ENCODE assay signal across 8 cellular contexts in the genomic region with DNA sequence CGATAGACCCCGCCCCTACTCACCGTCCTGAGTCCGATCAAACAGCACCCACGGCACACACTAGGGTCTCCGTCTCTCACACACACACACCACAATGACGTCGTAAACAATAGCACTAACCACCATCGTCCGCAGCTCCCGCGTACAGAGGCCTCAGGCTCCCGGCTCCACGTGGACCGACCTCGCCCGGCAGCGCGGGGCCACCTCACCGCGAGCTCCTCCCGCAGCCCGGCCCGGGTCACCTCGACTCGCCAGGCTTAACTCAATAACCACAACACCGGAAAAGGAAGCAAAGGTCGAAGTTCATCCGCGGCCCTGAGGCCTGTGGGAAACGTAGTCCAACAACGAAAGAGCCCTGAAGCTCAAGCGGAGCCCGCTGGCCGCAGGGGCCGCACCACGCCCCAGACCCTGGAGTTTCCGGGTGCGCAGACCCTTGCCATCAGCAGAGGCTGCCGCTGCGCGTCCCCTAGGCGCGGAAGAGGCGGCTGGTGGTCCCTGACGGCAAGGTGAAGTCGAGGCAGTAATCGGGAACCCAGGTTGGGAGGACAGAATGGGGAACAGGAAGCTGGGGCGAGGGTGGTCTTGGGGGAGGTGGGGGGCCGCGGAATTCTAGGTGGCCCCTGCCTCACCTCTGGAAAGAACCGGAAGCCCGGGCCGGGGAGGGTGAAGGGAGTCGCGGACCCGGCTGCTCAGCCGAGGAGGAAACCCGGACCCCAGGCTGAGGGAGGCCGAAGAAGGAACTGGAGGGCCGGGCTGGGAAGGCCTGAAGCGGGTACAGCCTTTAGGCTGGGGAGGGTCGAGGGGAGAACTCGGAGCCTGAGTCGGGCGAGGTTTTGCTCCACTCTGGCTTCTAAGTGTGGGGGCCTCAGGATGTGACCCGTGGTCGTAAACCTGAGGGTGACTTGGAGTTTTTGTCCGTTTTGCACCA. TPM values are rescaled to one million over a fixed set of nuclear protein-coding genes. Genes with fewer than 3 reads are reported as not detected.
A peak's percentile ranks its signal among the peaks of the same experiment; 100 is the strongest.
DNase-seq lines count a peak whose midpoint lies in the region; ATAC-seq and TF ChIP-seq lines count a peak whose summit lies in the region.

Gene ZNF529 (minus strand): TSS at position 273 of the 928 bp plus-strand sequence. CDS start 946 bp downstream, outside the sequence.

- no peaks in the 10 kb centered on the region for H4K20me1 ChIP-seq in OCI-LY3 (ENCODE audit: insufficient read depth, low read length)

- peak within 1 kb of the TSS; percentile 48 for H3K27ac ChIP-seq in OCI-LY3 (ENCODE audit: low read length)
- H3K27ac ChIP-seq in epithelial cell of prostate, result peak within 1 kb of the TSS; percentile 78

- H3K9me3 ChIP-seq in OCI-LY3 (ENCODE audit: insufficient read depth, low read length) (peaks cover 42% of the 10 kb centered on the region), mononuclear cell (ENCODE audit: low read depth, low read length) (no peaks in the 10 kb centered on the region)

- H3K79me2 ChIP-seq in OCI-LY3 (ENCODE audit: low read length), result peaks cover 52% of the 10 kb centered on the region

- no peak; the same call in 1 of the 2 replicates for TF ChIP-seq CTCF in OCI-LY3 (IDR thresholded peaks at IDR 0.05; ENCODE audit: low read depth, low read length)

- H3K4me3 ChIP-seq in OCI-LY3 (ENCODE audit: low read length), result peak within 1 kb of the TSS; percentile 81
- peak within 1 kb of the TSS; percentile 79 for H3K4me3 ChIP-seq in mononuclear cell (ENCODE audit: low read length)

- DNase-seq in DMS 273 (lab: John Stamatoyannopoulos, UW; ENCODE audit: unreplicated experiment) (peak; percentile 97), HuH-7 (ENCODE audit: low spot score) (peak; percentile 91), activated T-cell treated with anti-CD3 and anti-CD28 coated beads for 1 hour (ENCODE audit: low read depth) (peak; percentile 65), epithelial cell of prostate (ENCODE audit: low read depth, low spot score) (peak; percentile 40)
- DNase-seq in stimulated activated CD8-positive, alpha-beta memory T cell treated with anti-CD3 and anti-CD28 coated beads, Interleukin-4, amount 100 ng/mL, for 1 hour (ENCODE audit: low read depth in 2 of 2, low spot score in 1 of 2), result peak; percentile 71 to 72

- H3K9ac ChIP-seq in OCI-LY3 (ENCODE audit: low read length), result peak within 1 kb of the TSS; percentile 80

- H3K4me1 ChIP-seq in OCI-LY3 (ENCODE audit: low read length) (peaks cover 18% of the 10 kb centered on the region), mononuclear cell (ENCODE audit: insufficient read depth, low read length) (peaks cover 16% of the 10 kb centered on the region)

- H3K4me2 ChIP-seq in OCI-LY3 (ENCODE audit: low read length), result peak within 1 kb of the TSS; percentile 76

- peak within 1 kb of the TSS; percentile 84 for H2AFZ ChIP-seq in OCI-LY3 (ENCODE audit: low read depth, low read length)

- ATAC-seq in GM21515 (IDR thresholded peaks at IDR 0.05; ENCODE audit: unreplicated experiment), result peak; percentile 87

- no peaks in the 10 kb centered on the region for H3K27me3 ChIP-seq in OCI-LY3 (ENCODE audit: low read depth, low read length)
- no peaks in the 10 kb centered on the region for H3K27me3 ChIP-seq in mononuclear cell (ENCODE audit: insufficient read depth, low read length)

- H3K36me3 ChIP-seq in OCI-LY3 (replicated peaks; ENCODE audit: low read depth, low read length), result peaks cover 74% of the 10 kb centered on the region

RNA-seq across cellular contexts. Expression of gene ZNF529, which starts in this region (rescaled TPM):
- 23.6 TPM for total RNA-seq in mononuclear cell

Comparison
In these comparisons a context has a peak if more than half of its experiments do, and no peak if none do; other contexts are left out.
1. Peak in every context shown above with its lines: DNase-seq, ATAC-seq, H3K4me3 ChIP-seq and H3K27ac ChIP-seq.
2. DNase-seq: peak in every context shown above with its lines; median percentile 97 in DMS 273; 91 in HuH-7; 72 in stimulated activated CD8-positive, alpha-beta memory T cell treated with anti-CD3 and anti-CD28 coated beads, Interleukin-4, amount 100 ng/mL, for 1 hour; 65 in activated T-cell treated with anti-CD3 and anti-CD28 coated beads for 1 hour; 40 in epithelial cell of prostate.